8 cellular contexts compared by ENCODE assay signal in the genomic region with DNA sequence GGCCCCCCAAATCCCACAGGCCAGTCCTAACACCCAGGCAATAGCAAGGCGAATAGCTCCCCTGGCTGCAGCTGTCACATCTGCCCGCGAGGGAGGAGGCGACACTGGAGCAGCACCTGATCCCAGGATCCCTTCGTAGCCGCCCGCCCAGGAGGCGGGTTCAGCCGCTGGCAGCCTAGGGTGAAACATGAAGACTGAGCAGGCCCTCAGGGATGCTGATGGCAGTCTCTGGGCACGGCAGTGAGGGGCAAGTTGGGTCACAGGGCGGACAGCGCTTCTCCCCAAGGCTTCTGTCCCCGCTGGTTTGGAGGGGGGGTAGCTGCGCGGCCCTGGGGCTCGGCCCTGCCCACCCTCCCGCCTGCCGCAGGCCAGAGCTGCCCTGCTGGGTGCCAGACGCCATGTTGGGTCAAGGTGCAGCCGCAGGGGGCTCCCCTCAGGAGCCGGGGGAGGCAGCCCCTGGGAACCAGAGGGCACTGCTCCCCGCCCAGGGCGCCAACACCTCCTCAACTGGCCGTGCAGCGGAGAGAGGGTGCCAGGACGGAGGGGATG. TPM values are rescaled to one million over a fixed set of nuclear protein-coding genes. Genes with fewer than 3 reads are reported as not detected.
DNase-seq lines count a peak whose midpoint lies in the region; ATAC-seq and FAIRE-seq lines count a peak whose summit lies in the region.

No MANE protein-coding gene starts in this region.

- H3K9me3 ChIP-seq in iPS DF 6.9 (ENCODE audit: control insufficient read depth, insufficient read depth, low read length) (no peaks in the 10 kb centered on the region), small intestine (ENCODE audit: control insufficient read depth, low read depth) (no peaks in the 10 kb centered on the region)

- whole genome bisulfite sequencing in iPS DF 6.9 (ENCODE audit: insufficient coverage, insufficient read length) = no CpG with 5 or more reads among the region's 26 CpGs
- 16 to 46% (median 31%) methylated on average over 24 to 26 of the region's 26 CpGs for WGBS in small intestine, 3 donors

- H3K36me3 Mint-ChIP-seq in activated T-helper 1 cell treated with anti-CD3 and anti-CD28 coated beads, Interleukin-12 subunit alpha, Interleukin-12 subunit beta, Interleukin-2, Interleukin-4 antibody, amounts not matched to agents 30 ng/mL and 10 ng/mL and 1 ng/mL, durations not matched to agents 14 hours and 24 hours and 36 hours (ENCODE audit: low read depth) = peaks cover 16% of the 10 kb centered on the region

- ATAC-seq in HG03565 (IDR thresholded peaks at IDR 0.05; ENCODE audit: unreplicated experiment) (no peak), HG03095 (IDR thresholded peaks at IDR 0.05; ENCODE audit: unreplicated experiment) (no peak)

- peak in 5 of 6 experiments; percentile 10 to 36 (median 24) for DNase-seq in stimulated activated naive CD4-positive, alpha-beta T cell (lab: John Stamatoyannopoulos, UW)
- no peak for DNase-seq in stimulated activated naive CD4-positive, alpha-beta T cell treated with Interleukin-2 at 50 U/mL for 16 hours (lab: John Stamatoyannopoulos, UW)
- DNase-seq in activated T-helper 1 cell treated with anti-CD3 and anti-CD28 coated beads, Interleukin-12 subunit alpha, Interleukin-12 subunit beta, Interleukin-2, Interleukin-4 antibody, amounts not matched to agents 30 ng/mL and 10 ng/mL and 1 ng/mL, durations not matched to agents 14 hours and 24 hours and 36 hours (ENCODE audit: low spot score) = no peak
- no peak for DNase-seq in iPS DF 6.9 (ENCODE audit: low read depth, low spot score)
- peak; percentile 44 for DNase-seq in small intestine
- no peak for DNase-seq in NCI-H1930 (lab: John Stamatoyannopoulos, UW)

- H3K4me3 Mint-ChIP-seq in activated T-helper 1 cell treated with anti-CD3 and anti-CD28 coated beads, Interleukin-12 subunit alpha, Interleukin-12 subunit beta, Interleukin-2, Interleukin-4 antibody, amounts not matched to agents 30 ng/mL and 10 ng/mL and 1 ng/mL, durations not matched to agents 14 hours and 24 hours and 36 hours = peak overlapping the region; percentile 72

- H3K27ac Mint-ChIP-seq in activated T-helper 1 cell treated with anti-CD3 and anti-CD28 coated beads, Interleukin-12 subunit alpha, Interleukin-12 subunit beta, Interleukin-2, Interleukin-4 antibody, amounts not matched to agents 30 ng/mL and 10 ng/mL and 1 ng/mL, durations not matched to agents 14 hours and 24 hours and 36 hours = peak overlapping the region; percentile 63

- FAIRE-seq in small intestine (lab: Jason Lieb, UNC) = no peak

- H3K27ac ChIP-seq in iPS DF 6.9 (ENCODE audit: low read length) (no peak overlapping the region), small intestine (ENCODE audit: low read depth in 1 of 2, low read length in 1 of 2) (peak overlapping the region in 1 of 2 donors; percentile 28)

- H3K9me3 Mint-ChIP-seq in activated T-helper 1 cell treated with anti-CD3 and anti-CD28 coated beads, Interleukin-12 subunit alpha, Interleukin-12 subunit beta, Interleukin-2, Interleukin-4 antibody, amounts not matched to agents 30 ng/mL and 10 ng/mL and 1 ng/mL, durations not matched to agents 14 hours and 24 hours and 36 hours = no peaks in the 10 kb centered on the region

- H3K36me3 ChIP-seq in iPS DF 6.9 (ENCODE audit: control insufficient read depth, insufficient read depth, low read length) = no peaks in the 10 kb centered on the region
- H3K36me3 ChIP-seq in small intestine (ENCODE audit: control insufficient read depth in 2 of 2, insufficient read depth in 2 of 2, low read length in 2 of 2) = no peaks in the 10 kb centered on the region

- peaks cover 4% of the 10 kb centered on the region; the same call in 1 of the 2 replicates for H3K27me3 ChIP-seq in iPS DF 6.9 (ENCODE audit: control insufficient read depth, insufficient read depth, low read length)
- H3K27me3 ChIP-seq in small intestine (ENCODE audit: control insufficient read depth in 2 of 2, insufficient read depth in 2 of 2, low read length in 2 of 2) = no peaks in the 10 kb centered on the region

- peaks cover 3% of the 10 kb centered on the region for H3K27me3 Mint-ChIP-seq in activated T-helper 1 cell treated with anti-CD3 and anti-CD28 coated beads, Interleukin-12 subunit alpha, Interleukin-12 subunit beta, Interleukin-2, Interleukin-4 antibody, amounts not matched to agents 30 ng/mL and 10 ng/mL and 1 ng/mL, durations not matched to agents 14 hours and 24 hours and 36 hours (ENCODE audit: insufficient read depth)

- H3K4me1 ChIP-seq in iPS DF 6.9 (ENCODE audit: control insufficient read depth, insufficient read depth, low read length) (peaks cover 11% of the 10 kb centered on the region), small intestine (ENCODE audit: control insufficient read depth in 2 of 2, insufficient read depth in 1 of 2, low read depth in 1 of 2, low read length in 1 of 2) (peaks cover 0 to 2% of the 10 kb centered on the region in 2 donors)

- intact Hi-C loops in activated T-helper 1 cell treated with anti-CD3 and anti-CD28 coated beads, Interleukin-12 subunit alpha, Interleukin-12 subunit beta, Interleukin-2, Interleukin-4 antibody, amounts not matched to agents 30 ng/mL and 10 ng/mL and 1 ng/mL, durations not matched to agents 14 hours and 24 hours and 36 hours (cut with micrococcal nuclease) = no loop called here

- H3K4me3 ChIP-seq in iPS DF 6.9 (ENCODE audit: low read length) (peak overlapping the region; percentile 46; the same call in 1 of the 2 replicates), small intestine (ENCODE audit: low read depth in 1 of 2, low read length in 2 of 2) (peak overlapping the region in 1 of 2 donors; percentile 95)

- peaks cover 42% of the 10 kb centered on the region for H3K4me1 Mint-ChIP-seq in activated T-helper 1 cell treated with anti-CD3 and anti-CD28 coated beads, Interleukin-12 subunit alpha, Interleukin-12 subunit beta, Interleukin-2, Interleukin-4 antibody, amounts not matched to agents 30 ng/mL and 10 ng/mL and 1 ng/mL, durations not matched to agents 14 hours and 24 hours and 36 hours (ENCODE audit: low read depth)

RNA-seq across cellular contexts. Expression of a gene that starts 1.9 kb away (rescaled TPM):
- total RNA-seq in activated T-helper 1 cell treated with anti-CD3 and anti-CD28 coated beads, Interleukin-12 subunit alpha, Interleukin-12 subunit beta, Interleukin-2, Interleukin-4 antibody, amounts not matched to agents 30 ng/mL and 10 ng/mL and 1 ng/mL, durations not matched to agents 14 hours and 24 hours and 36 hours = 101 and 105 TPM in 2 replicates
- 10 to 100 TPM in 1 of 3 donors, 1 to 10 TPM in 2; 3.4 to 14.8 (median 4.6) TPM for polyA plus RNA-seq in small intestine

Comparison
In these comparisons a context has a peak if more than half of its experiments do, and no peak if none do; other contexts are left out.
1. DNase-seq: peak in stimulated activated naive CD4-positive, alpha-beta T cell (5 of 6) and small intestine (single experiment); none in stimulated activated naive CD4-positive, alpha-beta T cell treated with Interleukin-2 at 50 U/mL for 16 hours (single experiment), activated T-helper 1 cell treated with anti-CD3 and anti-CD28 coated beads, Interleukin-12 subunit alpha, Interleukin-12 subunit beta, Interleukin-2, Interleukin-4 antibody, amounts not matched to agents 30 ng/mL and 10 ng/mL and 1 ng/mL, durations not matched to agents 14 hours and 24 hours and 36 hours (single experiment), iPS DF 6.9 (single experiment) and NCI-H1930 (0 of 2).